In genomic region chrX:54042609-54043010, GRCh38 we compare ENCODE assay signal across 1 cellular context.
TF ChIP-seq lines count a peak whose summit lies in the region.

No MANE protein-coding gene starts in this region.

TF ChIP-seq in GM23338, 12 proteins besides CTCF, POLR2A, EP300 and RAD21 (continued from another document):
- no peak for TF ChIP-seq POLR2AphosphoS5 (IDR thresholded peaks at IDR 0.05; ENCODE audit: low read depth)
- no peak for TF ChIP-seq ZNF331 (CRISPR knock-in tag; IDR thresholded peaks at IDR 0.05; ENCODE audit: low read depth)
- TF ChIP-seq CREB1 (CRISPR knock-in tag; IDR thresholded peaks at IDR 0.05; ENCODE audit: low read depth) = no peak
- no peak for TF ChIP-seq EZH2phosphoT487 (IDR thresholded peaks at IDR 0.05; ENCODE audit: unreplicated experiment)
- TF ChIP-seq EZH2 (IDR thresholded peaks at IDR 0.05; ENCODE audit: low read depth, unreplicated experiment) = no peak
- no peak for TF ChIP-seq STAT1 (IDR thresholded peaks at IDR 0.05; ENCODE audit: unreplicated experiment)
- TF ChIP-seq NANOG (IDR thresholded peaks at IDR 0.05; ENCODE audit: borderline replicate concordance) = no peak
- no peak for TF ChIP-seq REST (IDR thresholded peaks at IDR 0.05; ENCODE audit: unreplicated experiment)
